In the genomic region with DNA sequence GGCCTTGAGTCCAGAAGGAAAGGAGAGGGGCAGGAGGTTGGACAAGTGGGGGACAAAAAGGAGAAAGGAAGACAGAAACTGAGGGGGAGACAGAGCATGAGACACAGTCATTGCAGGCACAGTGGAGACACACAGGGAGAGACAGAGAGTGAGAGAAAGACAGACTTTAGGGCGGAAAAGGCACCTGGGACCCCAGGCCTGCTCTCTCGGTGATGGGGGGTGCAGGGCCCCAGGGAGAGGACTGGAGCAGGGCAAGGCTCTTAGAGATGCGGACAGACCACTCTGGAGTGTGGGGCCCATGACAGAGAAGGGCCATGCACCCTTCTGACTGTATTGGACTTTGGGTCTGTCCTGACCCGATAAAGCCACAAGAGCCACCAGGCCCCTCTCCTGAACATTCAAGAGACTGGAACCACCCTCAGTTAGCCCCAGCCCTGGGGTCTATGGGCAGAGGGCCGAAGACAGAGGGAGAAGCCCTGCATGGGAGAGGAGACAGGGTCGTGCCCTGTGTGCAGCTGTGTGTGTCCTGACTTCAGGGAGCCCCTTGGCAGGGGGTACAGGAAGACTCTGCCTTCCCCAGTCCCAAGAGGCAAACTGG, we compare ENCODE assay signal across 23 cellular contexts. TPM values are rescaled to one million over a fixed set of nuclear protein-coding genes. Genes with fewer than 3 reads are reported as not detected.
"Had no signal": no experiment of that assay in that cellular context is flagged by ENCODE, and none has a peak within 500 bp of the region (broad histone marks: within the 10 kb centered on the region; RNA-seq: fewer than 3 reads in every experiment).

No MANE protein-coding gene starts in this region.

- H3K9me3 ChIP-seq: suprapubic skin had no signal

- H3K4me3 ChIP-seq: gastroesophageal sphincter, hepatocyte, suprapubic skin, tibial nerve had no signal

- H3K4me1 Mint-ChIP-seq: activated CD4-positive, alpha-beta T cell treated with anti-CD3 and anti-CD28 coated beads for 36 hours; naive B cell; stimulated activated memory B cell treated with anti-CD40 and anti-IgM and Interleukin-4, amounts not matched to agents 10 μg/mL and 1 μg/mL and 100 μg/mL, for 72 hours had no signal

- H3K4me1 ChIP-seq: gastroesophageal sphincter, suprapubic skin had no signal

- H3K27ac Mint-ChIP-seq: activated CD4-positive, alpha-beta T cell treated with anti-CD3 and anti-CD28 coated beads for 36 hours; activated naive CD8-positive, alpha-beta T cell; mesothelial cell of epicardium; stimulated activated memory B cell treated with anti-CD40 and anti-IgM and Interleukin-4, amounts not matched to agents 10 μg/mL and 1 μg/mL and 100 μg/mL, for 72 hours had no signal

- H3K4me3 Mint-ChIP-seq: activated CD4-positive, alpha-beta T cell treated with anti-CD3 and anti-CD28 coated beads for 36 hours; activated naive CD8-positive, alpha-beta T cell; effector memory CD8-positive, alpha-beta T cell; mesothelial cell of epicardium; naive B cell; stimulated activated memory B cell treated with anti-CD40 and anti-IgM and Interleukin-4, amounts not matched to agents 10 μg/mL and 1 μg/mL and 100 μg/mL, for 72 hours had no signal

- H3K27me3 ChIP-seq: gastroesophageal sphincter, hepatocyte, suprapubic skin, tibial nerve had no signal

- H3K27ac ChIP-seq: gastroesophageal sphincter, suprapubic skin, tibial nerve had no signal

- DNase-seq: activated CD4-positive, alpha-beta T cell treated with anti-CD3 and anti-CD28 coated beads for 36 hours; activated CD4-positive, alpha-beta T cell treated with anti-CD3 and anti-CD28 coated beads, Interleukin-2, amount 50 U/mL, for 48 hours; activated CD4-positive, CD25-positive, alpha-beta regulatory T cell; activated CD8-positive, alpha-beta memory T cell treated with anti-CD3 and anti-CD28 coated beads for 24 hours; activated effector memory CD4-positive, alpha-beta T cell treated with Interleukin-2 at 50 U/mL for 16 hours; activated naive CD4-positive, alpha-beta T cell treated with Interleukin-2 at 50 U/mL for 16 hours; cortex of kidney; effector memory CD8-positive, alpha-beta T cell; erythroblast; naive B cell; small intestine; stimulated activated CD4-positive, alpha-beta T cell treated with anti-CD3 and anti-CD28 coated beads, Interleukin-4, amount 100 ng/mL, for 24 hours; T-helper 1 cell had no signal

- H3K27me3 Mint-ChIP-seq: activated CD4-positive, alpha-beta T cell treated with anti-CD3 and anti-CD28 coated beads for 36 hours; activated naive CD8-positive, alpha-beta T cell; effector memory CD8-positive, alpha-beta T cell; naive B cell; stimulated activated memory B cell treated with anti-CD40 and anti-IgM and Interleukin-4, amounts not matched to agents 10 μg/mL and 1 μg/mL and 100 μg/mL, for 72 hours had no signal

- ATAC-seq: activated CD4-positive, alpha-beta T cell treated with anti-CD3 and anti-CD28 coated beads for 36 hours; effector memory CD8-positive, alpha-beta T cell; gastroesophageal sphincter; left colon; sciatic nerve; stimulated activated memory B cell treated with anti-CD40 and anti-IgM and Interleukin-4, amounts not matched to agents 10 μg/mL and 1 μg/mL and 100 μg/mL, for 72 hours had no signal

- H3K9me3 Mint-ChIP-seq: effector memory CD8-positive, alpha-beta T cell had no signal

- H3K4me2 ChIP-seq: hepatocyte had no signal

RNA-seq across cellular contexts. Expression of gene DLEC1, which starts 22.1 kb away (rescaled TPM):
- polyA plus RNA-seq: keratinocyte had no signal
